8 cellular contexts compared by ENCODE assay signal in genomic region chr1:3471356-3472087, GRCh38. TPM values are rescaled to one million over a fixed set of nuclear protein-coding genes. Genes with fewer than 3 reads are reported as not detected.
DNase-seq lines count a peak whose midpoint lies in the region; ATAC-seq and TF ChIP-seq lines count a peak whose summit lies in the region.

No MANE protein-coding gene starts in this region.

- no peak overlapping the region for H3K4me3 ChIP-seq in AG09309 (ENCODE audit: control insufficient read depth, low read depth, low read length)

- no peak for TF ChIP-seq POLR2A in erythroblast (IDR thresholded peaks at IDR 0.05; ENCODE audit: low read length)

- ATAC-seq in esophagus mucosa = peak; percentile 36
- no peak for ATAC-seq in GM18520 (IDR thresholded peaks at IDR 0.05; ENCODE audit: unreplicated experiment)

- no peak for DNase-seq in AG09309 (ENCODE audit: low read depth)
- DNase-seq in NCI-H2227 (lab: John Stamatoyannopoulos, UW; ENCODE audit: unreplicated experiment) = peak; percentile 40
- peak; percentile 36 for DNase-seq in midbrain (lab: John Stamatoyannopoulos, UW)
- DNase-seq in NCI-H446 (lab: John Stamatoyannopoulos, UW) = no peak
- DNase-seq in erythroblast (lab: John Stamatoyannopoulos, UW) = no peak
- no peak for DNase-seq in activated gamma-delta T cell treated with Interleukin-2 at 50 U/mL for 16 hours

- TF ChIP-seq CTCF in AG09309 (IDR thresholded peaks at IDR 0.05; ENCODE audit: control insufficient read depth, insufficient read depth, low read depth, low read length, missing control alignments) = peak; percentile 58

RNA-seq across cellular contexts. Expression of gene ARHGEF16, which starts 17.1 kb away (rescaled TPM):
- 19.9 TPM for total RNA-seq in esophagus mucosa

Comparison
In these comparisons a context has a peak if more than half of its experiments do, and no peak if none do; other contexts are left out.
1. DNase-seq: peak in NCI-H2227 (single experiment) and midbrain (single experiment); none in AG09309 (single experiment), NCI-H446 (0 of 2), erythroblast (0 of 2) and activated gamma-delta T cell treated with Interleukin-2 at 50 U/mL for 16 hours (single experiment).